11 cellular contexts compared by ENCODE assay signal in the genomic region with DNA sequence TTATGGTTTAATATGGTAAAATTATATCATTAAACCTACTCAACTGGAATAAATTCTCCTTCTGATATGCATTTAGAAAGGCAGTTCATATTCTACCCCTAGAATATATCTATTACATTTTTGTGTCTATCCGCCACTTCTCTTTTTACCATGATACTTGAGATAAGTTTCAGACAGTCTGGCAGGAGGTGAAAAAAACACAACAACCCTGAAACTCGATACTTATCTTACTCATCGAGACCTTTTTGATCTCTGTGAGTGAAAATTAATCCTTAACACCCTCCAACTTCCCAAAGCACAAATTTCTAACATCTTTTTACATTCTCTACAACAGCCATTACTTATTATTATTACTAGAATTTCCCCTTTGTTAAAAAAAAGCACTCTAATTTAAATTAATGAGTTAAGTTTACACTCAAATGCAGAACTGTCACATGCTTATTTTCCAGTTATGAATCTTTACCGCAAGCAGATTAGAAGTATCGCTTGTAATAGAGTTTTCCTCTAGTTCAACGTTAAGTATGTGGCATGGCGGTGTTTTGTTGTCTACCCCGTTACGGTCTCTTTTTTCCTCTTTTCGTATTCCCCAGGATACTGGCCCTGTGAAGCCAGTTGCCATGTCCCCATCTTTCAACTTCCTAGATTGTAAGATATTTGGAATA.
A peak's percentile ranks its signal among the peaks of the same experiment; 100 is the strongest.
DNase-seq lines count a peak whose midpoint lies in the region; ATAC-seq, FAIRE-seq and TF ChIP-seq lines count a peak whose summit lies in the region.
"Had no signal": no experiment of that assay in that cellular context is flagged by ENCODE, and none has a peak within 500 bp of the region (broad histone marks: within the 10 kb centered on the region; RNA-seq: fewer than 3 reads in every experiment).

No MANE protein-coding gene starts in this region.

- peaks cover 43% of the 10 kb centered on the region for H3K4me1 Mint-ChIP-seq in activated CD4-positive, alpha-beta memory T cell treated with anti-CD3 and anti-CD28 coated beads for 36 hours (ENCODE audit: low read depth)
- H3K4me1 Mint-ChIP-seq in activated CD4-positive, alpha-beta memory T cell treated with anti-CD3 and anti-CD28 coated beads, Interleukin-2, amount 10 ng/mL, durations not matched to agents 7 days and 5 days, result peaks cover 11% of the 10 kb centered on the region
- H3K4me1 Mint-ChIP-seq in osteocyte (ENCODE audit: unreplicated experiment), result peaks cover 15% of the 10 kb centered on the region

- ATAC-seq in HG02678 (IDR thresholded peaks at IDR 0.05; ENCODE audit: unreplicated experiment), result peak; percentile 72
- ATAC-seq: effector memory CD8-positive, alpha-beta T cell had no signal

- H2AFZ ChIP-seq in SK-N-SH (ENCODE audit: low read depth) (no peak overlapping the region), osteoblast (ENCODE audit: low read length) (no peak overlapping the region)

- H3K36me3 ChIP-seq in SK-N-SH (replicated peaks in 1 of 2; ENCODE audit: control insufficient read depth in 1 of 2, insufficient read depth in 2 of 2, low read length in 1 of 2) (peaks cover 0 to 2% of the 10 kb centered on the region in 2 experiments), osteoblast (ENCODE audit: insufficient read depth, low read length) (no peaks in the 10 kb centered on the region)

- intact Hi-C loops in activated CD4-positive, alpha-beta memory T cell treated with anti-CD3 and anti-CD28 coated beads for 36 hours (cut with micrococcal nuclease), result loop anchor here (1.0 kb wide), 2 partner anchors 11 to 20 kb away; no protein-coding TSS in a partner anchor

- 80% methylated on average over 10 of the region's 10 CpGs for WGBS in SK-N-SH (ENCODE audit: low lambda C conversion rate)

- no peaks in the 10 kb centered on the region for H3K27me3 Mint-ChIP-seq in activated CD4-positive, alpha-beta memory T cell treated with anti-CD3 and anti-CD28 coated beads for 36 hours
- no peaks in the 10 kb centered on the region for H3K27me3 Mint-ChIP-seq in activated CD4-positive, alpha-beta memory T cell treated with anti-CD3 and anti-CD28 coated beads, Interleukin-2, amount 10 ng/mL, durations not matched to agents 7 days and 5 days
- no peaks in the 10 kb centered on the region for H3K27me3 Mint-ChIP-seq in osteocyte (ENCODE audit: unreplicated experiment)
- H3K27me3 Mint-ChIP-seq: effector memory CD8-positive, alpha-beta T cell had no signal

- H3K4me3 Mint-ChIP-seq in activated CD4-positive, alpha-beta memory T cell treated with anti-CD3 and anti-CD28 coated beads for 36 hours, result peak overlapping the region; percentile 15
- no peak overlapping the region for H3K4me3 Mint-ChIP-seq in activated CD4-positive, alpha-beta memory T cell treated with anti-CD3 and anti-CD28 coated beads, Interleukin-2, amount 10 ng/mL, durations not matched to agents 7 days and 5 days
- H3K4me3 Mint-ChIP-seq in osteocyte (ENCODE audit: unreplicated experiment), result no peak overlapping the region
- H3K4me3 Mint-ChIP-seq: effector memory CD8-positive, alpha-beta T cell; nephron had no signal

- H3K79me2 ChIP-seq in SK-N-SH (ENCODE audit: insufficient read depth), result no peaks in the 10 kb centered on the region; the same call in 1 of the 2 replicates
- H3K79me2 ChIP-seq in osteoblast (ENCODE audit: insufficient read depth, low read length), result peaks cover 2% of the 10 kb centered on the region

- H3K9me2 ChIP-seq in SK-N-SH, result no peaks in the 10 kb centered on the region

- H3K9me3 Mint-ChIP-seq in activated CD4-positive, alpha-beta memory T cell treated with anti-CD3 and anti-CD28 coated beads for 36 hours, result no peaks in the 10 kb centered on the region
- no peaks in the 10 kb centered on the region for H3K9me3 Mint-ChIP-seq in activated CD4-positive, alpha-beta memory T cell treated with anti-CD3 and anti-CD28 coated beads, Interleukin-2, amount 10 ng/mL, durations not matched to agents 7 days and 5 days
- H3K9me3 Mint-ChIP-seq in osteocyte (ENCODE audit: unreplicated experiment), result no peaks in the 10 kb centered on the region
- H3K9me3 Mint-ChIP-seq: effector memory CD8-positive, alpha-beta T cell; nephron had no signal

- H3K4me2 ChIP-seq in SK-N-SH, result no peak overlapping the region
- H3K4me2 ChIP-seq in osteoblast (ENCODE audit: insufficient read depth, low read length), result no peak overlapping the region

- H3K9ac ChIP-seq in SK-N-SH, result no peak overlapping the region

- H3K27ac ChIP-seq in SK-N-SH (ENCODE audit: low read depth in 2 of 2, low read length in 1 of 2), result no peak overlapping the region
- no peak overlapping the region for H3K27ac ChIP-seq in osteoblast (ENCODE audit: low read depth, low read length)
- no peak overlapping the region for H3K27ac ChIP-seq in substantia nigra (ENCODE audit: low read depth, low read length, poor library complexity, severe bottlenecking)

- no peak for FAIRE-seq in D721Med (lab: Jason Lieb, UNC)

- H3K4me3 ChIP-seq in SK-N-SH (ENCODE audit: low read depth in 2 of 2, low read length in 1 of 2), result no peak overlapping the region
- H3K4me3 ChIP-seq in osteoblast (ENCODE audit: insufficient read depth, low read length), result no peak overlapping the region

- H3K9me3 ChIP-seq in SK-N-SH (no peaks in the 10 kb centered on the region), osteoblast (ENCODE audit: low read depth, low read length) (no peaks in the 10 kb centered on the region)

- DNase-seq in activated CD4-positive, alpha-beta memory T cell treated with anti-CD3 and anti-CD28 coated beads for 36 hours, result no peak
- no peak for DNase-seq in activated CD4-positive, alpha-beta memory T cell treated with anti-CD3 and anti-CD28 coated beads, Interleukin-2, amount 10 ng/mL, durations not matched to agents 7 days and 5 days
- DNase-seq in SK-N-SH (no peak), osteocyte (ENCODE audit: extremely low spot score, unreplicated experiment) (no peak), osteoblast (ENCODE audit: insufficient read length, low spot score, missing footprints) (no peak), substantia nigra (lab: John Stamatoyannopoulos, UW) (no peak), D721Med (ENCODE audit: insufficient read length, low spot score) (no peak)
- DNase-seq: effector memory CD8-positive, alpha-beta T cell; NCI-H226 had no signal

- peak overlapping the region; percentile 52 for H3K27ac Mint-ChIP-seq in activated CD4-positive, alpha-beta memory T cell treated with anti-CD3 and anti-CD28 coated beads for 36 hours
- H3K27ac Mint-ChIP-seq in activated CD4-positive, alpha-beta memory T cell treated with anti-CD3 and anti-CD28 coated beads, Interleukin-2, amount 10 ng/mL, durations not matched to agents 7 days and 5 days, result no peak overlapping the region
- peak overlapping the region; percentile 42 for H3K27ac Mint-ChIP-seq in osteocyte (ENCODE audit: unreplicated experiment)
- H3K27ac Mint-ChIP-seq: nephron had no signal

- POLR2A ChIA-PET in activated CD4-positive, alpha-beta memory T cell treated with anti-CD3 and anti-CD28 coated beads for 36 hours (lab: Charles Lee), result no interaction called here
- POLR2A ChIA-PET in activated CD4-positive, alpha-beta memory T cell treated with anti-CD3 and anti-CD28 coated beads, Interleukin-2, amount 10 ng/mL, durations not matched to agents 7 days and 5 days (lab: Charles Lee), result interaction anchor here (2.5 kb wide), 1 partner anchor 20 kb away, joined by 8 read pairs; no protein-coding TSS in a partner anchor
- POLR2A ChIA-PET in SK-N-SH (lab: Yijun Ruan, JAX), result no interaction called here

- H3K36me3 Mint-ChIP-seq in activated CD4-positive, alpha-beta memory T cell treated with anti-CD3 and anti-CD28 coated beads for 36 hours, result no peaks in the 10 kb centered on the region
- H3K36me3 Mint-ChIP-seq in activated CD4-positive, alpha-beta memory T cell treated with anti-CD3 and anti-CD28 coated beads, Interleukin-2, amount 10 ng/mL, durations not matched to agents 7 days and 5 days (ENCODE audit: low read depth), result no peaks in the 10 kb centered on the region
- peaks cover 8% of the 10 kb centered on the region for H3K36me3 Mint-ChIP-seq in osteocyte (ENCODE audit: unreplicated experiment)

- no peak for TF ChIP-seq RAD21 in SK-N-SH (IDR thresholded peaks at IDR 0.05; ENCODE audit: low read length)

- H4K20me1 ChIP-seq in SK-N-SH (ENCODE audit: insufficient read depth) (no peaks in the 10 kb centered on the region), osteoblast (ENCODE audit: insufficient read depth, low read length) (no peaks in the 10 kb centered on the region)

- H3K27me3 ChIP-seq in SK-N-SH (ENCODE audit: insufficient read depth), result no peaks in the 10 kb centered on the region
- no peaks in the 10 kb centered on the region for H3K27me3 ChIP-seq in osteoblast (ENCODE audit: insufficient read depth, low read length)

- TF ChIP-seq EP300 in SK-N-SH (IDR thresholded peaks at IDR 0.05; ENCODE audit: borderline replicate concordance in 1 of 2, low read depth in 1 of 2, low read length in 1 of 2), result no peak

- TF ChIP-seq CTCF in SK-N-SH (IDR thresholded peaks at IDR 0.05) (no peak), osteocyte (IDR thresholded peaks at IDR 0.05) (no peak), osteoblast (IDR thresholded peaks at IDR 0.05; ENCODE audit: extremely low read depth, low read depth, low read length) (no peak), D721Med (IDR thresholded peaks at IDR 0.05; ENCODE audit: insufficient read depth, missing control alignments) (no peak)

- H3K4me1 ChIP-seq in SK-N-SH (ENCODE audit: control insufficient read depth in 1 of 2, insufficient read depth in 2 of 2, low read depth in 1 of 2, low read length in 1 of 2), result peaks cover 0 to 7% of the 10 kb centered on the region in 2 experiments; a peak in 2 of 4 replicates
- peaks cover 4% of the 10 kb centered on the region for H3K4me1 ChIP-seq in osteoblast (ENCODE audit: insufficient read depth, low read length)

- H3F3A ChIP-seq in SK-N-SH (replicated peaks; ENCODE audit: insufficient read depth), result no peaks in the 10 kb centered on the region

- CTCF ChIA-PET in activated CD4-positive, alpha-beta memory T cell treated with anti-CD3 and anti-CD28 coated beads for 36 hours (lab: Charles Lee), result no interaction called here
- CTCF ChIA-PET in activated CD4-positive, alpha-beta memory T cell treated with anti-CD3 and anti-CD28 coated beads, Interleukin-2, amount 10 ng/mL, durations not matched to agents 7 days and 5 days (lab: Charles Lee), result no interaction called here
- CTCF ChIA-PET in SK-N-SH (lab: Yijun Ruan, JAX), result no interaction called here

TF ChIP-seq in SK-N-SH, 30 proteins besides CTCF, POLR2A, EP300 and RAD21 (continues in another document):
- TF ChIP-seq ELF1 (IDR thresholded peaks at IDR 0.05) (no peak), GABPA (IDR thresholded peaks at IDR 0.05; ENCODE audit: low read depth) (no peak)
- TF ChIP-seq, protein P1, sequence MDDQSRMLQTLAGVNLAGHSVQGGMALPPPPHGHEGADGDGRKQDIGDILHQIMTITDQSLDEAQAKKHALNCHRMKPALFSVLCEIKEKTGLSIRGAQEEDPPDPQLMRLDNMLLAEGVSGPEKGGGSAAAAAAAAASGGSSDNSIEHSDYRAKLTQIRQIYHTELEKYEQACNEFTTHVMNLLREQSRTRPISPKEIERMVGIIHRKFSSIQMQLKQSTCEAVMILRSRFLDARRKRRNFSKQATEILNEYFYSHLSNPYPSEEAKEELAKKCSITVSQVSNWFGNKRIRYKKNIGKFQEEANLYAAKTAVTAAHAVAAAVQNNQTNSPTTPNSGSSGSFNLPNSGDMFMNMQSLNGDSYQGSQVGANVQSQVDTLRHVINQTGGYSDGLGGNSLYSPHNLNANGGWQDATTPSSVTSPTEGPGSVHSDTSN (IDR thresholded peaks at IDR 0.05), result 0 out of 2 replicates have a peak, but pooled peaks have one; percentile 6
